In the genomic region with DNA sequence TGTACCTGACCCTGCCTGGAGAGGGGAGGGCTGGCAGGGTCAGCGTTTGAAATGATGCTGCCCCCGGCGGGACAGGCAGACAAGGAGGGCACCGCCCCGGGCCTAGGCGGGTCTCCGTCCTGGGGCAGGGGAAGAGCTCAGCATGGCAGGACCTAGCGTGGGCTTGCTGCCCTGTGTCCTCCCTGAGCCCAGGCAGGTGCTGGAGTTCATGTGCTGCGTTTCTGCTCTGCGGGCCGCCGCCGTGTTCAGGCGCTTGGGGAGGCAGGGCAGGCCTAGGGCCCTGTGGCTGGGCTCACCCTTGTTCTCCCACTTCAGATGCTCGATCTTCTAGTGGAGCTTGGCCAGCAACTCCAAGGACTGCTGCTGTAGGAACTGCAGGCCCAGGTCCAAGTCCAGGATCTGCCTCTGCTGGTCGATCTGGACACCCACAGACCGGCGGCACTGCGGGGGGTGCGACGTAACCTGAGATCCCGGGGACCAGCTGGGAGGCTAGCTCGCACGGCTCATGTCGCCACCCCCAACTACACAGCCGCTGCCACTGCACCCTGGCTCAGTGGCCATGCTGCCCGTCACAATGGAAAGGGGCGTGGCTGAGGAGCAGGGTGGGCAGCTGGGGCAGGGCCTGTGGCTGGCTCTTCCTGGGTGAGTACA, we compare ENCODE assay signal across 11 cellular contexts.
DNase-seq lines count a peak whose midpoint lies in the region; TF ChIP-seq lines count a peak whose summit lies in the region.
"Had no signal": no experiment of that assay in that cellular context is flagged by ENCODE, and none has a peak within 500 bp of the region (broad histone marks: within the 10 kb centered on the region; RNA-seq: fewer than 3 reads in every experiment).

No MANE protein-coding gene starts in this region.

- H2BK5ac ChIP-seq in neuronal stem cell (ENCODE audit: low read length) (no peak overlapping the region), trophoblast cell (ENCODE audit: low read depth, low read length, poor library complexity) (no peak overlapping the region)

- H3K27me3 ChIP-seq in fibroblast of lung (ENCODE audit: control insufficient read depth, insufficient read depth, low read length): peaks cover 3% of the 10 kb centered on the region
- H3K27me3 ChIP-seq in neuronal stem cell (ENCODE audit: control insufficient read depth in 3 of 3, insufficient read depth in 3 of 3, low read depth in 1 of 3, low read length in 3 of 3): no peaks in the 10 kb centered on the region
- H3K27me3 ChIP-seq in trophoblast cell (ENCODE audit: insufficient read depth, low read length): no peaks in the 10 kb centered on the region

- DNase-seq in ELF-1 (ENCODE audit: low read depth, low spot score) (peak; percentile 42), NCI-H510A (lab: John Stamatoyannopoulos, UW) (peak; percentile 71), fibroblast of lung (ENCODE audit: low read depth in 2 of 2) (peak; percentile 16 to 75), neuronal stem cell (ENCODE audit: low spot score) (peak; percentile 32), 8988T (no peak), trophoblast cell (no peak)
- DNase-seq in activated naive CD8-positive, alpha-beta T cell treated with anti-CD3 and anti-CD28 coated beads for 36 hours: no peak
- DNase-seq: activated CD4-positive, alpha-beta T cell treated with anti-CD3 and anti-CD28 coated beads, Interleukin-2, amount 50 U/mL, for 48 hours had no signal

- H3K4me3 Mint-ChIP-seq in activated naive CD8-positive, alpha-beta T cell treated with anti-CD3 and anti-CD28 coated beads for 36 hours: no peak overlapping the region
- H3K4me3 Mint-ChIP-seq: activated naive CD8-positive, alpha-beta T cell; nephron had no signal

- TF ChIP-seq CTCF in fibroblast of lung (conservative IDR thresholded peaks at IDR 0.05 in 1 of 2, IDR thresholded peaks at IDR 0.05 in 1 of 2; ENCODE audit: low read depth in 1 of 2, low read length in 2 of 2): peak in 1 of 2 donors; percentile 20

- H3K4ac ChIP-seq in neuronal stem cell (ENCODE audit: low read length) (no peak overlapping the region), trophoblast cell (ENCODE audit: low read depth, low read length) (no peak overlapping the region)

- no peak overlapping the region for H4K12ac ChIP-seq in trophoblast cell (ENCODE audit: low read depth, low read length)

- H3K14ac ChIP-seq in neuronal stem cell (ENCODE audit: low read length) (no peak overlapping the region), trophoblast cell (ENCODE audit: low read length) (no peak overlapping the region)

- no peak overlapping the region for H4K8ac ChIP-seq in neuronal stem cell (ENCODE audit: low read depth, low read length)
- H4K8ac ChIP-seq in trophoblast cell (ENCODE audit: low read depth, low read length): no peak overlapping the region

- H3K36me3 ChIP-seq in fibroblast of lung (ENCODE audit: control insufficient read depth, insufficient read depth, low read length) (peaks cover 6% of the 10 kb centered on the region), neuronal stem cell (replicated peaks in 1 of 2; ENCODE audit: control insufficient read depth in 2 of 2, insufficient read depth in 2 of 2, low read length in 2 of 2) (peaks cover 7 to 10% of the 10 kb centered on the region in 2 donors), trophoblast cell (ENCODE audit: control insufficient read depth in 1 of 2, insufficient read depth in 2 of 2, low read length in 2 of 2) (peaks cover 10 to 12% of the 10 kb centered on the region in 2 experiments)

- H4K20me1 ChIP-seq in fibroblast of lung (ENCODE audit: control insufficient read depth, extremely low read depth, insufficient read depth, low read length): no peaks in the 10 kb centered on the region

- H2BK12ac ChIP-seq in neuronal stem cell (ENCODE audit: low read length): no peak overlapping the region
- H2BK12ac ChIP-seq in trophoblast cell (ENCODE audit: low read length): no peak overlapping the region

- H3K9me3 Mint-ChIP-seq in activated naive CD8-positive, alpha-beta T cell treated with anti-CD3 and anti-CD28 coated beads for 36 hours: no peaks in the 10 kb centered on the region
- H3K9me3 Mint-ChIP-seq: nephron had no signal

- H2BK120ac ChIP-seq in neuronal stem cell (ENCODE audit: low read depth, low read length) (no peak overlapping the region), trophoblast cell (ENCODE audit: insufficient read depth, low read length, poor library complexity) (no peak overlapping the region)

- peak overlapping the region; percentile 62 for H3K23ac ChIP-seq in neuronal stem cell (ENCODE audit: low read depth, low read length, poor library complexity)
- no peak overlapping the region for H3K23ac ChIP-seq in trophoblast cell (ENCODE audit: low read length)

- H3K27ac ChIP-seq in fibroblast of lung (ENCODE audit: insufficient read depth, low read length) (no peak overlapping the region), neuronal stem cell (replicated peaks; ENCODE audit: low read length) (no peak overlapping the region), trophoblast cell (ENCODE audit: low read depth, low read length) (no peak overlapping the region)

- no peaks in the 10 kb centered on the region for H3K27me3 Mint-ChIP-seq in activated naive CD8-positive, alpha-beta T cell treated with anti-CD3 and anti-CD28 coated beads for 36 hours
- H3K27me3 Mint-ChIP-seq: activated naive CD8-positive, alpha-beta T cell had no signal

- H3K4me1 Mint-ChIP-seq in activated naive CD8-positive, alpha-beta T cell treated with anti-CD3 and anti-CD28 coated beads for 36 hours: peaks cover 8% of the 10 kb centered on the region
- H3K4me1 Mint-ChIP-seq: nephron had no signal

- no peaks in the 10 kb centered on the region for H3K79me2 ChIP-seq in fibroblast of lung (ENCODE audit: control insufficient read depth, insufficient read depth, low read length)
- no peaks in the 10 kb centered on the region for H3K79me2 ChIP-seq in trophoblast cell (ENCODE audit: control insufficient read depth, insufficient read depth, low read length, poor library complexity)

- H4K91ac ChIP-seq in neuronal stem cell (ENCODE audit: low read depth, low read length, poor library complexity): no peak overlapping the region
- H4K91ac ChIP-seq in trophoblast cell (ENCODE audit: low read depth, low read length): no peak overlapping the region

- H3K9ac ChIP-seq in fibroblast of lung (ENCODE audit: insufficient read depth, low read length) (no peak overlapping the region), neuronal stem cell (ENCODE audit: low read depth, low read length, poor library complexity) (no peak overlapping the region), trophoblast cell (ENCODE audit: low read length) (no peak overlapping the region)

- no peak overlapping the region for H2AFZ ChIP-seq in fibroblast of lung (ENCODE audit: low read length)
- no peak overlapping the region for H2AFZ ChIP-seq in neuronal stem cell (ENCODE audit: low read length)
- H2AFZ ChIP-seq in trophoblast cell (ENCODE audit: insufficient read depth, low read length, poor library complexity): no peak overlapping the region

- H3K4me2 ChIP-seq in fibroblast of lung (ENCODE audit: extremely low read depth, insufficient read depth, low read length) (no peak overlapping the region), neuronal stem cell (ENCODE audit: insufficient read depth, low read length, poor library complexity, severe bottlenecking) (no peak overlapping the region), trophoblast cell (ENCODE audit: low read length) (no peak overlapping the region)

- H3K18ac ChIP-seq in neuronal stem cell (ENCODE audit: low read length) (peak overlapping the region; percentile 79), trophoblast cell (ENCODE audit: low read length) (no peak overlapping the region)

- peak overlapping the region; percentile 45 for H2BK15ac ChIP-seq in neuronal stem cell (ENCODE audit: low read length)

- H2AK5ac ChIP-seq in neuronal stem cell (ENCODE audit: low read depth, low read length) (peak overlapping the region; percentile 4), trophoblast cell (ENCODE audit: low read length) (no peak overlapping the region)

- no peaks in the 10 kb centered on the region for H3K9me3 ChIP-seq in fibroblast of lung (ENCODE audit: control insufficient read depth, insufficient read depth, low read depth, low read length)
- peaks cover 0 to 1% of the 10 kb centered on the region in 2 donors for H3K9me3 ChIP-seq in neuronal stem cell (replicated peaks in 1 of 2; ENCODE audit: control insufficient read depth in 2 of 2, insufficient read depth in 1 of 2, low read depth in 1 of 2, low read length in 2 of 2)
- peaks cover 3% of the 10 kb centered on the region for H3K9me3 ChIP-seq in trophoblast cell (ENCODE audit: insufficient read depth, low read depth, low read length)

- H3K4me3 ChIP-seq in fibroblast of lung (replicated peaks in 1 of 4; ENCODE audit: control extremely low read depth in 1 of 4, insufficient read depth in 1 of 4, low read depth in 3 of 4, low read length in 4 of 4): no peak overlapping the region
- no peak overlapping the region for H3K4me3 ChIP-seq in neuronal stem cell (ENCODE audit: low read length in 2 of 2)
- H3K4me3 ChIP-seq in trophoblast cell (ENCODE audit: low read depth, low read length): no peak overlapping the region
- H3K4me3 ChIP-seq: GM12878 had no signal

- no peaks in the 10 kb centered on the region for H3K4me1 ChIP-seq in fibroblast of lung (ENCODE audit: control insufficient read depth, extremely low read depth, insufficient read depth, low read length)
- peaks cover 0 to 6% of the 10 kb centered on the region in 2 donors for H3K4me1 ChIP-seq in neuronal stem cell (ENCODE audit: control insufficient read depth in 2 of 2, insufficient read depth in 1 of 2, low read depth in 1 of 2, low read length in 2 of 2)
- H3K4me1 ChIP-seq in trophoblast cell (ENCODE audit: control insufficient read depth in 1 of 2, insufficient read depth in 2 of 2, low read length in 2 of 2): no peaks in the 10 kb centered on the region

- H3K27ac Mint-ChIP-seq in activated naive CD8-positive, alpha-beta T cell treated with anti-CD3 and anti-CD28 coated beads for 36 hours: no peak overlapping the region
- H3K27ac Mint-ChIP-seq: activated naive CD8-positive, alpha-beta T cell; nephron had no signal

- H3K36me3 Mint-ChIP-seq in activated naive CD8-positive, alpha-beta T cell treated with anti-CD3 and anti-CD28 coated beads for 36 hours: no peaks in the 10 kb centered on the region
- H3K36me3 Mint-ChIP-seq: activated naive CD8-positive, alpha-beta T cell had no signal

- no CpG with 5 or more reads among the region's 28 CpGs for WGBS in neuronal stem cell (ENCODE audit: extremely low coverage in 2 of 2, insufficient read length in 2 of 2, insufficient replicate concordance in 1 of 2), 2 donors
- WGBS in trophoblast cell (ENCODE audit: extremely low coverage, insufficient coverage, insufficient read length): no CpG with 5 or more reads among the region's 28 CpGs

- H3K79me1 ChIP-seq in neuronal stem cell (ENCODE audit: low read depth, low read length): no peaks in the 10 kb centered on the region
- no peaks in the 10 kb centered on the region for H3K79me1 ChIP-seq in trophoblast cell (ENCODE audit: low read length)

Comparison
In these comparisons a context has a peak if more than half of its experiments do, and no peak if none do; other contexts are left out.
1. DNase-seq: peak in ELF-1 (single experiment), NCI-H510A (single experiment), fibroblast of lung (2 of 2) and neuronal stem cell (single experiment); none in 8988T (single experiment), trophoblast cell (0 of 2) and activated naive CD8-positive, alpha-beta T cell treated with anti-CD3 and anti-CD28 coated beads for 36 hours (single experiment).